Comparison of ENCODE assay signal across 17 cellular contexts in the genomic region with DNA sequence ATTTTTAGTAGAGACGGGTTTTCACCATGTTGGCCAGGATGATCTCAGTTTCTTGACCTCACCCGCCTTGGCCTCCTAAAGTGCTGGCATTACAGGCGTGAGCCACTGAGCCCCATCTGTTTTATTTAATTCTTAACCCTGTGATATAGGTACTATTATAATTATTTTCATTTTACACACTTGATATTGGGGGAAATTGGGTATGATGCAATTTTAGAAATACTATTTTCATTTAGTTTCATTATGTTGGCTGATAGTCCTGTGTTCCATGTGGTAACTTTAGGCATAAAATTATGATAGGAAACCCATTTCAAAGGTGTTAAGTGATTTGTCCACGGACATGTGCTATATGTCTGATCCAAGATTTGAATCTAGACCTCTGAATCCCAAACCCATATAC.
DNase-seq lines count a peak whose midpoint lies in the region; ATAC-seq, FAIRE-seq and TF ChIP-seq lines count a peak whose summit lies in the region.
"Had no signal": no experiment of that assay in that cellular context is flagged by ENCODE, and none has a peak within 500 bp of the region (broad histone marks: within the 10 kb centered on the region; RNA-seq: fewer than 3 reads in every experiment).

No MANE protein-coding gene starts in this region.

- no peak overlapping the region for H2AFZ ChIP-seq in K562 (ENCODE audit: low read depth, low read length)

- H3K79me2 ChIP-seq in K562 (ENCODE audit: control insufficient read depth, insufficient read depth, low read length) = peaks cover 96% of the 10 kb centered on the region

- CTCF ChIA-PET in HEK293 (lab: Yijun Ruan, JAX) (no interaction called here), RWPE1 (lab: Yijun Ruan, JAX) (no interaction called here), K562 (lab: Yijun Ruan, JAX; ENCODE audit: low intra/inter-chr PET ratio) (no interaction called here)

- ATAC-seq in K562 = no peak
- ATAC-seq: A549; CD8-positive, alpha-beta T cell had no signal

- FAIRE-seq in K562 (lab: Jason Lieb, UNC) = no peak
- FAIRE-seq: A549, D721Med had no signal

- 81% methylated on average over 4 of the region's 4 CpGs for WGBS in K562 (ENCODE audit: insufficient coverage, low coverage, missing lambda C conversion rate)

- TF ChIP-seq POLR2A in K562 (conservative IDR thresholded peaks at IDR 0.05) (no peak), uterus (IDR thresholded peaks at IDR 0.05) (no peak)

- H3K9me3 ChIP-seq in HEK293 (ENCODE audit: control insufficient read depth, insufficient read depth, low read depth, low read length) (no peaks in the 10 kb centered on the region), K562 (replicated peaks; ENCODE audit: control insufficient read depth, insufficient read depth, low read depth, low read length) (no peaks in the 10 kb centered on the region), uterus (no peaks in the 10 kb centered on the region)
- H3K9me3 ChIP-seq: A549, Caco-2 had no signal

- no peak for TF ChIP-seq CTCF in HEK293 (tag by site-specific recombination; IDR thresholded peaks at IDR 0.05)
- no peak for TF ChIP-seq CTCF in RWPE1 (conservative IDR thresholded peaks at IDR 0.05; ENCODE audit: low read depth)
- no peak for TF ChIP-seq CTCF in K562 (IDR thresholded peaks at IDR 0.05 in 2 of 3, conservative IDR thresholded peaks at IDR 0.05 in 1 of 3; ENCODE audit: insufficient read depth in 2 of 3, low read depth in 1 of 3, low read length in 3 of 3)
- no peak for TF ChIP-seq CTCF in uterus (IDR thresholded peaks at IDR 0.05)

- H3K36me3 ChIP-seq in HEK293 (ENCODE audit: control insufficient read depth in 2 of 2, insufficient read depth in 1 of 2, low read length in 2 of 2) (peaks cover 59 to 61% of the 10 kb centered on the region in 2 experiments), K562 (ENCODE audit: control insufficient read depth, insufficient read depth, low read length) (peaks cover 62% of the 10 kb centered on the region), uterus (no peaks in the 10 kb centered on the region)

- in situ Hi-C loops in K562 (cut with MboI) = no loop called here

- H3K4me2 ChIP-seq in K562 (ENCODE audit: insufficient read depth, low read length) = no peak overlapping the region
- H3K4me2 ChIP-seq: A549; BLaER1 treated with 17β-estradiol and CSF1 and Interleukin-3, amounts not matched to agents 10 nM and 100 nM had no signal

- no peak for TF ChIP-seq EP300 in K562 (IDR thresholded peaks at IDR 0.05; ENCODE audit: low read length)

- DNase-seq in RWPE1 (ENCODE audit: low spot score) (no peak), K562 (ENCODE audit: extremely low read depth in 1 of 4, low spot score in 3 of 4) (no peak), islet precursor cell (no peak), uterus (no peak)
- DNase-seq: AML-193; Caco-2; Calu3; CD4-positive, alpha-beta T cell; CD8-positive, alpha-beta T cell; DMS79 treated with DMSO at 0.1 percent for 48 hours; GF-D8 had no signal

- TF ChIP-seq RAD21 in K562 (CRISPR knock-in tag; conservative IDR thresholded peaks at IDR 0.05 in 1 of 2, IDR thresholded peaks at IDR 0.05 in 1 of 2) = no peak

- H3K27ac ChIP-seq in HEK293 (ENCODE audit: extremely low read depth, low read depth, low read length) = no peak overlapping the region
- 0 out of 2 replicates have a peak overlapping the region, but pooled peaks have one; percentile 20 for H3K27ac ChIP-seq in RWPE1
- no peak overlapping the region for H3K27ac ChIP-seq in K562 (ENCODE audit: extremely low read depth, low read depth, low read length)
- H3K27ac ChIP-seq in uterus = no peak overlapping the region
- H3K27ac ChIP-seq: 22Rv1; A549; BLaER1 treated with 17β-estradiol and CSF1 and Interleukin-3, amounts not matched to agents 10 nM and 100 nM; C4-2B had no signal

- POLR2A ChIA-PET in HEK293 (lab: Yijun Ruan, JAX) = no interaction called here
- POLR2A ChIA-PET in RWPE1 (lab: Yijun Ruan, JAX; ENCODE audit: low non-redundant PET) = no interaction called here
- POLR2A ChIA-PET in K562 (lab: Yijun Ruan, JAX) = no interaction called here

- H3K27me3 ChIP-seq in K562 (ENCODE audit: control insufficient read depth in 2 of 2, insufficient read depth in 2 of 2, low read length in 2 of 2) (no peaks in the 10 kb centered on the region), uterus (no peaks in the 10 kb centered on the region)
- H3K27me3 ChIP-seq: BLaER1 treated with 17β-estradiol and CSF1 and Interleukin-3, amounts not matched to agents 10 nM and 100 nM had no signal

- no peaks in the 10 kb centered on the region for H3K9me1 ChIP-seq in K562 (ENCODE audit: control insufficient read depth, insufficient read depth, low read length)

- H3K9ac ChIP-seq in K562 (ENCODE audit: insufficient read depth in 1 of 2, low read depth in 2 of 2, low read length in 2 of 2) = no peak overlapping the region
- H3K9ac ChIP-seq: BLaER1 treated with 17β-estradiol and CSF1 and Interleukin-3, amounts not matched to agents 10 nM and 100 nM had no signal

- intact Hi-C loops in K562 (cut with micrococcal nuclease) = no loop called here
- intact Hi-C loops in uterus (cut with DNase I; ENCODE audit: low total_unique reads) = no loop called here

- BruUV-seq in K562 (replicated peaks; lab: Mats Ljungman, UMichigan) = no TSS peak

- no peaks in the 10 kb centered on the region; the same call in 1 of the 2 replicates for H3K4me1 ChIP-seq in HEK293 (ENCODE audit: control insufficient read depth, insufficient read depth, low read length)
- no peaks in the 10 kb centered on the region for H3K4me1 ChIP-seq in K562 (replicated peaks in 1 of 2; ENCODE audit: control insufficient read depth in 2 of 2, insufficient read depth in 2 of 2, low read length in 2 of 2)
- peaks cover 0 to 4% of the 10 kb centered on the region in 2 donors for H3K4me1 ChIP-seq in uterus
- H3K4me1 ChIP-seq: Caco-2 had no signal

- H3K4me3 ChIP-seq in HEK293 (ENCODE audit: low read depth, low read length) (no peak overlapping the region), K562 (no peak overlapping the region), uterus (no peak overlapping the region)
- H3K4me3 ChIP-seq: A549; BLaER1 treated with 17β-estradiol and CSF1 and Interleukin-3, amounts not matched to agents 10 nM and 100 nM had no signal

- H4K20me1 ChIP-seq in K562 (replicated peaks; ENCODE audit: control insufficient read depth, insufficient read depth, low read length) = peaks cover under 1% of the 10 kb centered on the region

TF ChIP-seq in HEK293, 187 proteins besides CTCF, POLR2A, EP300 and RAD21 (continues in another document):
- TF ChIP-seq, protein P1, sequence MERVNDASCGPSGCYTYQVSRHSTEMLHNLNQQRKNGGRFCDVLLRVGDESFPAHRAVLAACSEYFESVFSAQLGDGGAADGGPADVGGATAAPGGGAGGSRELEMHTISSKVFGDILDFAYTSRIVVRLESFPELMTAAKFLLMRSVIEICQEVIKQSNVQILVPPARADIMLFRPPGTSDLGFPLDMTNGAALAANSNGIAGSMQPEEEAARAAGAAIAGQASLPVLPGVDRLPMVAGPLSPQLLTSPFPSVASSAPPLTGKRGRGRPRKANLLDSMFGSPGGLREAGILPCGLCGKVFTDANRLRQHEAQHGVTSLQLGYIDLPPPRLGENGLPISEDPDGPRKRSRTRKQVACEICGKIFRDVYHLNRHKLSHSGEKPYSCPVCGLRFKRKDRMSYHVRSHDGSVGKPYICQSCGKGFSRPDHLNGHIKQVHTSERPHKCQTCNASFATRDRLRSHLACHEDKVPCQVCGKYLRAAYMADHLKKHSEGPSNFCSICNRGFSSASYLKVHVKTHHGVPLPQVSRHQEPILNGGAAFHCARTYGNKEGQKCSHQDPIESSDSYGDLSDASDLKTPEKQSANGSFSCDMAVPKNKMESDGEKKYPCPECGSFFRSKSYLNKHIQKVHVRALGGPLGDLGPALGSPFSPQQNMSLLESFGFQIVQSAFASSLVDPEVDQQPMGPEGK (tag by site-specific recombination; IDR thresholded peaks at IDR 0.05) = no peak

TF ChIP-seq in K562, 482 proteins besides CTCF, POLR2A, EP300 and RAD21 (continues in another document):
- TF ChIP-seq CBX5 (IDR thresholded peaks at IDR 0.05; ENCODE audit: borderline replicate concordance, low read depth) (no peak), NCOR1 (IDR thresholded peaks at IDR 0.05) (no peak), CEBPG (CRISPR knock-in tag; IDR thresholded peaks at IDR 0.05) (no peak), CEBPG (tag; conservative IDR thresholded peaks at IDR 0.05 in 1 of 2, IDR thresholded peaks at IDR 0.05 in 1 of 2) (peak in 1 of 2 experiments; percentile 80; a peak in 3 of 4 replicates)
- TF ChIP-seq, protein P2, sequence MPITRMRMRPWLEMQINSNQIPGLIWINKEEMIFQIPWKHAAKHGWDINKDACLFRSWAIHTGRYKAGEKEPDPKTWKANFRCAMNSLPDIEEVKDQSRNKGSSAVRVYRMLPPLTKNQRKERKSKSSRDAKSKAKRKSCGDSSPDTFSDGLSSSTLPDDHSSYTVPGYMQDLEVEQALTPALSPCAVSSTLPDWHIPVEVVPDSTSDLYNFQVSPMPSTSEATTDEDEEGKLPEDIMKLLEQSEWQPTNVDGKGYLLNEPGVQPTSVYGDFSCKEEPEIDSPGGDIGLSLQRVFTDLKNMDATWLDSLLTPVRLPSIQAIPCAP (CRISPR knock-in tag; IDR thresholded peaks at IDR 0.05; ENCODE audit: borderline replicate concordance) = no peak
- TF ChIP-seq, protein P3, sequence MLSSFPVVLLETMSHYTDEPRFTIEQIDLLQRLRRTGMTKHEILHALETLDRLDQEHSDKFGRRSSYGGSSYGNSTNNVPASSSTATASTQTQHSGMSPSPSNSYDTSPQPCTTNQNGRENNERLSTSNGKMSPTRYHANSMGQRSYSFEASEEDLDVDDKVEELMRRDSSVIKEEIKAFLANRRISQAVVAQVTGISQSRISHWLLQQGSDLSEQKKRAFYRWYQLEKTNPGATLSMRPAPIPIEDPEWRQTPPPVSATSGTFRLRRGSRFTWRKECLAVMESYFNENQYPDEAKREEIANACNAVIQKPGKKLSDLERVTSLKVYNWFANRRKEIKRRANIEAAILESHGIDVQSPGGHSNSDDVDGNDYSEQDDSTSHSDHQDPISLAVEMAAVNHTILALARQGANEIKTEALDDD (IDR thresholded peaks at IDR 0.05) = no peak
- TF ChIP-seq, protein P4, sequence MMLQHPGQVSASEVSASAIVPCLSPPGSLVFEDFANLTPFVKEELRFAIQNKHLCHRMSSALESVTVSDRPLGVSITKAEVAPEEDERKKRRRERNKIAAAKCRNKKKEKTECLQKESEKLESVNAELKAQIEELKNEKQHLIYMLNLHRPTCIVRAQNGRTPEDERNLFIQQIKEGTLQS (IDR thresholded peaks at IDR 0.05) = 0 out of 2 replicates have a peak, but pooled peaks have one; percentile 12
- TF ChIP-seq, protein P4 (CRISPR knock-in tag; conservative IDR thresholded peaks at IDR 0.05) = no peak
